ENCODE assay signal across 22 cellular contexts in the genomic region with DNA sequence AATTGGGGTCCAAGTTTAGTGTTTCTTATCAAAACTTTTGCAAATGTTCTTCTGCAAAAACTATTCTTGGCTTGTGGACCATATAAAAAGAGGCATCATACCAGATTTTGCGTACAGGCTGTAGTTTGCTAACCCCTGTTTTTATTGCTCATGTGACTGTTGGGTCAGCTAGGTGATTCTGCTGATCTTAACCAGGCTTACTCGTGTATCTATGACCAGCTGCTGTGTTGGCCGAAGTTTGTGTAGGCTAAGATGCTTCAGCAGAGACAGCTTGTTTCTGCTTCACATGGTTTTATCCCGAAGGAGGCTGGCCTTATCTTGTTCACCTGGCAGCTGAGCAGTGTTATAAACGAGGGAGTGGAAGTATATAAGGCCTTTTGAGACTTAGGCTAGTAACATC. TPM values are rescaled to one million over a fixed set of nuclear protein-coding genes. Genes with fewer than 3 reads are reported as not detected.
A peak's percentile ranks its signal among the peaks of the same experiment; 100 is the strongest.
DNase-seq lines count a peak whose midpoint lies in the region; ATAC-seq and TF ChIP-seq lines count a peak whose summit lies in the region.
"Had no signal": no experiment of that assay in that cellular context is flagged by ENCODE, and none has a peak within 500 bp of the region (broad histone marks: within the 10 kb centered on the region; RNA-seq: fewer than 3 reads in every experiment).

No MANE protein-coding gene starts in this region.

- H3K27ac ChIP-seq in testis, result no peak overlapping the region
- H3K27ac ChIP-seq: A549 had no signal

- 33 to 54% methylated on average over 5 of the region's 5 CpGs for WGBS in testis, 2 donors

- H3K4me3 ChIP-seq in fibroblast of villous mesenchyme (ENCODE audit: low read depth, low read length) (no peak overlapping the region), testis (no peak overlapping the region)
- H3K4me3 ChIP-seq: A549, GM23338, HAP-1 had no signal

- H3K36me3 ChIP-seq in testis (ENCODE audit: low read depth, missing control alignments), result no peaks in the 10 kb centered on the region
- H3K36me3 ChIP-seq: HAP-1 had no signal

- peaks cover 5% of the 10 kb centered on the region for H3K4me1 ChIP-seq in testis

- H3K4me1 Mint-ChIP-seq in T-helper 17 cell, result peaks cover 33% of the 10 kb centered on the region

- peaks cover 7% of the 10 kb centered on the region for H3K36me3 Mint-ChIP-seq in T-helper 17 cell (ENCODE audit: low read depth)

- DNase-seq in left ventricle myocardium superior (no peak), cardiac septum (ENCODE audit: low spot score) (no peak), T-helper 17 cell (no peak), fibroblast of villous mesenchyme (ENCODE audit: low read depth) (peak; percentile 56), testis (peak; percentile 58), NOMO-1 (lab: John Stamatoyannopoulos, UW; ENCODE audit: unreplicated experiment in 2 of 2) (no peak)
- DNase-seq in central memory CD4-positive, alpha-beta T cell, result no peak
- DNase-seq: DND-41, NCI-H1092, NCI-H1436, NCI-H187 treated with DMSO at 0.1 percent for 48 hours, NCI-H2107, NCI-H2227 treated with DMSO at 0.1 percent for 48 hours, NCI-H510A treated with DMSO at 0.1 percent for 48 hours, NCI-H748 treated with DMSO at 0.1 percent for 48 hours had no signal

- peak; percentile 48 for ATAC-seq in left ventricle myocardium superior
- no peak for ATAC-seq in T-helper 17 cell
- ATAC-seq in GM19351 (IDR thresholded peaks at IDR 0.05; ENCODE audit: unreplicated experiment), result no peak
- ATAC-seq: A549, GM23338, Right ventricle myocardium inferior had no signal

- intact Hi-C loops in left ventricle myocardium superior (cut with micrococcal nuclease) (no loop called here), cardiac septum (cut with DNase I) (no loop called here), testis (cut with DNase I; ENCODE audit: low total_unique reads) (no loop called here)

- TF ChIP-seq CTCF in fibroblast of villous mesenchyme (IDR thresholded peaks at IDR 0.05; ENCODE audit: insufficient read depth, low read depth, low read length), result no peak
- no peak for TF ChIP-seq CTCF in testis (IDR thresholded peaks at IDR 0.05)

- H3K27me3 Mint-ChIP-seq in T-helper 17 cell, result no peaks in the 10 kb centered on the region
- H3K27me3 Mint-ChIP-seq: B cell had no signal

- TF ChIP-seq POLR2A in testis (IDR thresholded peaks at IDR 0.05), result no peak

- H3K27ac Mint-ChIP-seq in T-helper 17 cell, result peak overlapping the region; percentile 6
- H3K27ac Mint-ChIP-seq: B cell, CD14-positive monocyte, GM23338 had no signal

- H3K4me3 Mint-ChIP-seq in T-helper 17 cell, result no peak overlapping the region
- H3K4me3 Mint-ChIP-seq: B cell, CD14-positive monocyte, GM23338 had no signal

- H3K9me3 ChIP-seq in T-helper 17 cell (ENCODE audit: control insufficient read depth, low read length, poor library complexity, severe bottlenecking), result no peaks in the 10 kb centered on the region
- no peaks in the 10 kb centered on the region for H3K9me3 ChIP-seq in testis
- H3K9me3 ChIP-seq: A549, HAP-1 had no signal

- H3K27me3 ChIP-seq in testis, result no peaks in the 10 kb centered on the region

RNA-seq across cellular contexts. Expression of gene POU2F1, which starts 38.2 kb away (rescaled TPM):
- total RNA-seq in left ventricle myocardium superior (5.9 TPM), cardiac septum (9.9 TPM), T-helper 17 cell (10 to 100 TPM; 28.7 to 31.2 TPM), fibroblast of villous mesenchyme (5.8 and 6.9 TPM in 2 replicates), testis (10 to 100 TPM; 36.0 to 36.9 TPM)
- 17.1 TPM for polyA plus RNA-seq in testis (ENCODE audit: insufficient read depth, low read depth, low replicate concordance)

Comparison
In these comparisons a context has a peak if more than half of its experiments do, and no peak if none do; other contexts are left out.
1. DNase-seq: peak in fibroblast of villous mesenchyme (single experiment) and testis (single experiment); none in left ventricle myocardium superior (single experiment), cardiac septum (single experiment), T-helper 17 cell (0 of 3), central memory CD4-positive, alpha-beta T cell (single experiment) and NOMO-1 (0 of 2).